1 cellular context compared by ENCODE assay signal in the genomic region with DNA sequence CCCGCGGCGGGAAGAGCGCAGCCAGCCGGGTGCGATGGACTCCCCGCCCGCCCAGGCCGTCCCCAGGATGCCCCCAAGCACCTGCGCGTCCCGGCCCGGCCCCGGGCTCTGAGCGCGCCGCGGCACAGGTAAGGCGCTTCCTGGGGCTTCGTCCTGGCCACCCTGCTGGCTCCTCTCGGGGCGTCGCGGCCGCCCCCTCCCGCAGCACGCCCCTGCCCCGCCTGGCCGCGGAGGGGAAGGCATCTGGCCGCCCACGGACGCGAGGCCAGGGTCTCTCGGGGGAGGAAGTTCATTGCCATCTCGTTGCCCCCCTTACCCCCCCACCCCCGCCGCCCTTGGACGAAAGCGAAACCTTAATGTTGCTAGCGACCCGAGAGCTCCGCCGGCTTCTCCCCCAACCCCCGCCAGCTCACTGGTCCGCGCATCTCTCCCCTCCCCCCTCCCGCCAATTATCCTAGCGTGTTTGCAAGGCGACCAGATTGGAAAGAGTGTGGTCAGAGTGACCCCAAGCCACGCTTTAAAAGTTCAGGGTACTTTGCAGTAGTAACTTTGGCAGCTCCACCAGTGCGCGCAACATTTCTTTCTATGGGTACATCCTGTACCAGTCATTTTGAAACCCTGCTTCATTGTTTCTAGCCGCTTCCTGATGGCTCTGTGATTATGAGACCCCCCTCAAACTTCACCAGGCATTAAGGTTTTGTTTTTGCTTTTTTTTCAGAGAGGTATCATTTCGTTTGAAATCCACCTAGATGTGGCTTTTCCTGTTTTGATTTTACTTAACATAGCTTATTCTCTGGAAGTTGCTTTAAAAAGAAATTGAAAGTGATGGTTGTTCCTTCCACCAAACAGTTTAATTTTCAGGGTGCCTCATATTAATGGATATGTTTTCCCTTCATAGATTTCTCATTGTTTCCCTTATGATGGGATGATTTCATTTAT.
TF ChIP-seq lines count a peak whose summit lies in the region.

No MANE protein-coding gene starts in this region.

TF ChIP-seq in endothelial cell of umbilical vein, 7 proteins besides CTCF, POLR2A, EP300 and RAD21:
- TF ChIP-seq POLR2AphosphoS5 (IDR thresholded peaks at IDR 0.05; ENCODE audit: insufficient read depth, low read depth, low read length) (no peak), MAX (IDR thresholded peaks at IDR 0.05; ENCODE audit: insufficient read depth, insufficient read length) (no peak), MYC (IDR thresholded peaks at IDR 0.05; ENCODE audit: low read depth, low read length) (no peak), EZH2 (IDR thresholded peaks at IDR 0.05; ENCODE audit: borderline replicate concordance, low read depth, low read length, severe bottlenecking) (no peak), FOS (IDR thresholded peaks at IDR 0.05; ENCODE audit: borderline replicate concordance, insufficient read depth, low read length) (no peak), JUN (IDR thresholded peaks at IDR 0.05; ENCODE audit: borderline replicate concordance, insufficient read depth, insufficient read length, low read depth) (no peak), GATA2 (IDR thresholded peaks at IDR 0.05; ENCODE audit: insufficient read depth, insufficient read length, low read depth, low read length) (no peak)
